In genomic region chr4:143990717-143991116, GRCh38 we compare ENCODE assay signal across 12 cellular contexts. TPM values are rescaled to one million over a fixed set of nuclear protein-coding genes. Genes with fewer than 3 reads are reported as not detected.
"Had no signal": no experiment of that assay in that cellular context is flagged by ENCODE, and none has a peak within 500 bp of the region (broad histone marks: within the 10 kb centered on the region; RNA-seq: fewer than 3 reads in every experiment).

No MANE protein-coding gene starts in this region.

RNA-seq across cellular contexts. Expression of gene GYPB, which starts 28.5 kb away (rescaled TPM):
- total RNA-seq: subcutaneous adipose tissue, suprapubic skin, temporal lobe, testis, thoracic aorta, thyroid gland, tibial nerve, transverse colon, upper lobe of left lung, upper lobe of right lung, ureter, vagina had no signal
